8 cellular contexts compared by ENCODE assay signal in genomic region chr5:141637266-141637692, GRCh38. TPM values are rescaled to one million over a fixed set of nuclear protein-coding genes. Genes with fewer than 3 reads are reported as not detected.
A peak's percentile ranks its signal among the peaks of the same experiment; 100 is the strongest.
DNase-seq lines count a peak whose midpoint lies in the region; ATAC-seq lines count a peak whose summit lies in the region.

No MANE protein-coding gene starts in this region.

- peak in 1 of 2 experiments; percentile 27 for DNase-seq in SJCRH30
- DNase-seq in activated naive CD8-positive, alpha-beta T cell treated with anti-CD3 and anti-CD28 coated beads, Interleukin-2, amount 10 ng/mL, durations not matched to agents 7 days and 5 days, result peak; percentile 82
- no peak for DNase-seq in iPS DF 6.9 (ENCODE audit: low read depth, low spot score)
- peak; percentile 32 to 45 for DNase-seq in stimulated activated CD4-positive, alpha-beta T cell treated with anti-CD3 and anti-CD28 coated beads, Interleukin-12 subunit alpha, Interleukin-12 subunit beta, amount 100 ng/mL, for 24 hours (ENCODE audit: low read depth in 2 of 2)
- DNase-seq in midbrain (lab: John Stamatoyannopoulos, UW), result no peak
- no peak for DNase-seq in NCI-H1930 (lab: John Stamatoyannopoulos, UW)

- H3K4me3 Mint-ChIP-seq in activated naive CD8-positive, alpha-beta T cell treated with anti-CD3 and anti-CD28 coated beads, Interleukin-2, amount 10 ng/mL, durations not matched to agents 7 days and 5 days, result peak overlapping the region; percentile 94

- no peaks in the 10 kb centered on the region for H3K27me3 Mint-ChIP-seq in activated naive CD8-positive, alpha-beta T cell treated with anti-CD3 and anti-CD28 coated beads, Interleukin-2, amount 10 ng/mL, durations not matched to agents 7 days and 5 days

- H3K27ac Mint-ChIP-seq in activated naive CD8-positive, alpha-beta T cell treated with anti-CD3 and anti-CD28 coated beads, Interleukin-2, amount 10 ng/mL, durations not matched to agents 7 days and 5 days, result peak overlapping the region; percentile 93

- H3K36me3 Mint-ChIP-seq in activated naive CD8-positive, alpha-beta T cell treated with anti-CD3 and anti-CD28 coated beads, Interleukin-2, amount 10 ng/mL, durations not matched to agents 7 days and 5 days, result peaks cover 12% of the 10 kb centered on the region

- H3K4me3 ChIP-seq in SJCRH30 (peak overlapping the region; percentile 76), iPS DF 6.9 (ENCODE audit: low read length) (peak overlapping the region; percentile 75; the same call in 1 of the 2 replicates)

- POLR2A ChIA-PET in activated naive CD8-positive, alpha-beta T cell treated with anti-CD3 and anti-CD28 coated beads, Interleukin-2, amount 10 ng/mL, durations not matched to agents 7 days and 5 days (lab: Charles Lee), result interaction anchor here (0.6 to 9.6 kb wide), 22 partner anchors 10 to 473 kb away, joined by 3 to 107 read pairs (median 6); partner anchors contain the start of genes DELE1, DIAPH1, FCHSD1 and RNF14

- H3K9me3 ChIP-seq in SJCRH30 (replicated peaks), result no peaks in the 10 kb centered on the region
- no peaks in the 10 kb centered on the region for H3K9me3 ChIP-seq in iPS DF 6.9 (ENCODE audit: control insufficient read depth, insufficient read depth, low read length)

- H3K27ac ChIP-seq in SJCRH30 (no peak overlapping the region), iPS DF 6.9 (ENCODE audit: low read length) (no peak overlapping the region)

- H3K36me3 ChIP-seq in SJCRH30 (no peaks in the 10 kb centered on the region; the same call in none of the 2 replicates), iPS DF 6.9 (ENCODE audit: control insufficient read depth, insufficient read depth, low read length) (no peaks in the 10 kb centered on the region)

- no peaks in the 10 kb centered on the region for H3K9me3 Mint-ChIP-seq in activated naive CD8-positive, alpha-beta T cell treated with anti-CD3 and anti-CD28 coated beads, Interleukin-2, amount 10 ng/mL, durations not matched to agents 7 days and 5 days

- peaks cover 49% of the 10 kb centered on the region for H3K4me1 Mint-ChIP-seq in activated naive CD8-positive, alpha-beta T cell treated with anti-CD3 and anti-CD28 coated beads, Interleukin-2, amount 10 ng/mL, durations not matched to agents 7 days and 5 days

- H3K27me3 ChIP-seq in SJCRH30 (no peaks in the 10 kb centered on the region; the same call in 1 of the 2 replicates), iPS DF 6.9 (ENCODE audit: control insufficient read depth, insufficient read depth, low read length) (no peaks in the 10 kb centered on the region)

- ATAC-seq in GM18502 (IDR thresholded peaks at IDR 0.05; ENCODE audit: poor library complexity, unreplicated experiment) (peak; percentile 35), HG02798 (IDR thresholded peaks at IDR 0.05; ENCODE audit: poor library complexity, unreplicated experiment) (peak; percentile 24)
- peak; percentile 64 for ATAC-seq in activated naive CD8-positive, alpha-beta T cell treated with anti-CD3 and anti-CD28 coated beads, Interleukin-2, amount 10 ng/mL, durations not matched to agents 7 days and 5 days (ENCODE audit: low read depth)

- WGBS in iPS DF 6.9 (ENCODE audit: insufficient coverage, insufficient read length), result no CpG with 5 or more reads among the region's 46 CpGs

- no peaks in the 10 kb centered on the region for H3K4me1 ChIP-seq in SJCRH30
- H3K4me1 ChIP-seq in iPS DF 6.9 (ENCODE audit: control insufficient read depth, insufficient read depth, low read length), result peaks cover 3% of the 10 kb centered on the region; the same call in 1 of the 2 replicates

RNA-seq across cellular contexts. Expression of gene RELL2, which starts 0.5 kb away (rescaled TPM):
- total RNA-seq in SJCRH30 (2014; rRNA removed; shearing (Covaris generic)), result 1.7 and 2.1 TPM in 2 replicates
- total RNA-seq in activated naive CD8-positive, alpha-beta T cell treated with anti-CD3 and anti-CD28 coated beads, Interleukin-2, amount 10 ng/mL, durations not matched to agents 7 days and 5 days, result 10 to 100 TPM; 31.4 to 31.6 TPM

RNA-seq across cellular contexts. Expression of gene HDAC3, which starts 0.6 kb away (rescaled TPM):
- total RNA-seq in SJCRH30 (2014; rRNA removed; shearing (Covaris generic)), result 102 and 110 TPM in 2 replicates
- 10 to 100 TPM; 85.8 to 89.6 TPM for total RNA-seq in activated naive CD8-positive, alpha-beta T cell treated with anti-CD3 and anti-CD28 coated beads, Interleukin-2, amount 10 ng/mL, durations not matched to agents 7 days and 5 days

RNA-seq across cellular contexts. Expression of gene FCHSD1, which starts 13.9 kb away (rescaled TPM):
- 2.0 and 2.1 TPM in 2 replicates for total RNA-seq in SJCRH30 (2014; rRNA removed; shearing (Covaris generic))
- total RNA-seq in activated naive CD8-positive, alpha-beta T cell treated with anti-CD3 and anti-CD28 coated beads, Interleukin-2, amount 10 ng/mL, durations not matched to agents 7 days and 5 days, result 10 to 100 TPM; 98.3 to 99.1 TPM

RNA-seq across cellular contexts. Expression of gene DIAPH1, which starts 18.5 kb away (rescaled TPM):
- total RNA-seq in SJCRH30 (2014; rRNA removed; shearing (Covaris generic)), result 54.4 and 56.2 TPM in 2 replicates
- 100 to 1,000 TPM; 244 to 256 TPM for total RNA-seq in activated naive CD8-positive, alpha-beta T cell treated with anti-CD3 and anti-CD28 coated beads, Interleukin-2, amount 10 ng/mL, durations not matched to agents 7 days and 5 days

RNA-seq across cellular contexts. Expression of gene ARAP3, which starts 44.8 kb away (rescaled TPM):
- 5.8 and 6.2 TPM in 2 replicates for total RNA-seq in SJCRH30 (2014; rRNA removed; shearing (Covaris generic))
- 10 to 100 TPM; 17.0 to 17.9 TPM for total RNA-seq in activated naive CD8-positive, alpha-beta T cell treated with anti-CD3 and anti-CD28 coated beads, Interleukin-2, amount 10 ng/mL, durations not matched to agents 7 days and 5 days

Comparison
In these comparisons a context has a peak if more than half of its experiments do, and no peak if none do; other contexts are left out.
1. DNase-seq: peak in activated naive CD8-positive, alpha-beta T cell treated with anti-CD3 and anti-CD28 coated beads, Interleukin-2, amount 10 ng/mL, durations not matched to agents 7 days and 5 days (single experiment) and stimulated activated CD4-positive, alpha-beta T cell treated with anti-CD3 and anti-CD28 coated beads, Interleukin-12 subunit alpha, Interleukin-12 subunit beta, amount 100 ng/mL, for 24 hours (2 of 2); none in iPS DF 6.9 (single experiment), midbrain (single experiment) and NCI-H1930 (0 of 2).
2. RNA of gene RELL2, which starts 0.5 kb away (total RNA-seq): 31.4 to 31.6 TPM in activated naive CD8-positive, alpha-beta T cell treated with anti-CD3 and anti-CD28 coated beads, Interleukin-2, amount 10 ng/mL, durations not matched to agents 7 days and 5 days; 1.7 to 2.1 TPM in SJCRH30; every median in the first group is over 10 times any median in the second.
3. RNA of gene FCHSD1, which starts 13.9 kb away (total RNA-seq): 98.3 to 99.1 TPM in activated naive CD8-positive, alpha-beta T cell treated with anti-CD3 and anti-CD28 coated beads, Interleukin-2, amount 10 ng/mL, durations not matched to agents 7 days and 5 days; 2.0 to 2.1 TPM in SJCRH30; every median in the first group is over 10 times any median in the second.
4. Peak in every context shown above with its lines, with median percentiles within 50 percentile points of each other: ATAC-seq.